ENCODE assay signal across 1 cellular context in genomic region chr6:36676142-36677058, GRCh38.
TF ChIP-seq lines count a peak whose summit lies in the region.

No MANE protein-coding gene starts in this region.

TF ChIP-seq in SK-N-SH, 30 proteins besides CTCF, POLR2A, EP300 and RAD21 (continued from another document):
- no peak for TF ChIP-seq EZH2phosphoT487 (IDR thresholded peaks at IDR 0.05; ENCODE audit: borderline replicate concordance, low read depth)
- TF ChIP-seq NRF1 (IDR thresholded peaks at IDR 0.05; ENCODE audit: low read depth, low read length) = no peak
- TF ChIP-seq FOSL2 (IDR thresholded peaks at IDR 0.05; ENCODE audit: borderline replicate concordance, low read depth) = no peak
TF ChIP-seq in SK-N-SH: peak in this region for 4.
